ENCODE assay signal across 9 cellular contexts in the genomic region with DNA sequence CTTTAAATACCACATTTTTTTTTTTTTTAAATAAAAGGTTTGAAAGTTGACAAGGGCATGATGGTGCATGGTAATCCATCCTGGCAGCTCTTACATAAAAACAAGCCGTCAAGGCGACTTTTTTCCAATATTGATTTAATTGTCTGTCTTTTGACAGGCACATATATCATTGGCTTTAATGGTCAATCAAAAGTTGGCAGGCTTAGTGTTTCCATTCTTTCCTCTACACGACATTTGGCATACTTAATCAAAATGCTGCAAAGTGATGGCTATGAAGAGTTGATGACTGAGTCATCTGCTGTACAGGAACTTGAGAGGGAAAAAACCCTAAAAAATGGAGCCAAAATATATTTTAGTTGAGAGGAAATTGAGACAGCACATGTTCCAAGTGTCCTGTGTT. TPM values are rescaled to one million over a fixed set of nuclear protein-coding genes. Genes with fewer than 3 reads are reported as not detected.
DNase-seq lines count a peak whose midpoint lies in the region; ATAC-seq, FAIRE-seq and TF ChIP-seq lines count a peak whose summit lies in the region.
"Had no signal": no experiment of that assay in that cellular context is flagged by ENCODE, and none has a peak within 500 bp of the region (broad histone marks: within the 10 kb centered on the region; RNA-seq: fewer than 3 reads in every experiment).

No MANE protein-coding gene starts in this region.

- H3K9me3 Mint-ChIP-seq in CD4-positive, CD25-positive, alpha-beta regulatory T cell, result peaks cover 0 to 1% (median 0%) of the 10 kb centered on the region in 7 donors
- no peaks in the 10 kb centered on the region for H3K9me3 Mint-ChIP-seq in astrocyte (ENCODE audit: unreplicated experiment)

- BruUV-seq in OCI-LY7 (replicated peaks; lab: Mats Ljungman, UMichigan), result no TSS peak

- H3K79me2 ChIP-seq in astrocyte (ENCODE audit: insufficient read depth, low read length), result peaks cover 38% of the 10 kb centered on the region
- H3K79me2 ChIP-seq in OCI-LY7 (ENCODE audit: insufficient read depth, low read depth, low read length), result no peaks in the 10 kb centered on the region

- no peaks in the 10 kb centered on the region for H3K9me3 ChIP-seq in CD4-positive, CD25-positive, alpha-beta regulatory T cell (ENCODE audit: control insufficient read depth in 2 of 2, low read length in 2 of 2)
- H3K9me3 ChIP-seq in astrocyte (ENCODE audit: insufficient read depth, low read depth, low read length) (no peaks in the 10 kb centered on the region), muscle layer of colon (ENCODE audit: low read length) (no peaks in the 10 kb centered on the region), OCI-LY7 (ENCODE audit: low read length) (no peaks in the 10 kb centered on the region)

- H3K27me3 ChIP-seq in CD4-positive, CD25-positive, alpha-beta regulatory T cell (ENCODE audit: control insufficient read depth, insufficient read depth, low read length), result no peaks in the 10 kb centered on the region
- H3K27me3 ChIP-seq in astrocyte (ENCODE audit: insufficient read depth, low read length) (no peaks in the 10 kb centered on the region), muscle layer of colon (ENCODE audit: control insufficient read depth in 1 of 2, insufficient read depth in 2 of 2, low read length in 2 of 2) (no peaks in the 10 kb centered on the region)

- no peaks in the 10 kb centered on the region for H3K36me3 ChIP-seq in CD4-positive, CD25-positive, alpha-beta regulatory T cell (ENCODE audit: control insufficient read depth, insufficient read depth, low read length)
- no peaks in the 10 kb centered on the region for H3K36me3 ChIP-seq in astrocyte (ENCODE audit: insufficient read depth, low read length)
- no peaks in the 10 kb centered on the region for H3K36me3 ChIP-seq in muscle layer of colon (ENCODE audit: insufficient read depth, low read length)
- H3K36me3 ChIP-seq in OCI-LY7 (ENCODE audit: insufficient read depth, low read length), result no peaks in the 10 kb centered on the region

- H3K4me1 ChIP-seq in CD4-positive, CD25-positive, alpha-beta regulatory T cell (ENCODE audit: control insufficient read depth, insufficient read depth, low read length, poor library complexity, severe bottlenecking), result peaks cover 43% of the 10 kb centered on the region
- peaks cover 13% of the 10 kb centered on the region for H3K4me1 ChIP-seq in astrocyte (ENCODE audit: insufficient read depth, low read length)
- peaks cover 49% of the 10 kb centered on the region for H3K4me1 ChIP-seq in muscle layer of colon (ENCODE audit: insufficient read depth, low read length)
- H3K4me1 ChIP-seq in OCI-LY7 (ENCODE audit: insufficient read depth, low read length, poor library complexity, severe bottlenecking), result peaks cover 9% of the 10 kb centered on the region

- FAIRE-seq in astrocyte (lab: Jason Lieb, UNC), result peak; percentile 73

- peak overlapping the region in 3 of 4 donors; percentile 53 to 94 (median 89) for H3K4me3 Mint-ChIP-seq in CD4-positive, CD25-positive, alpha-beta regulatory T cell
- no peak overlapping the region for H3K4me3 Mint-ChIP-seq in astrocyte (ENCODE audit: unreplicated experiment)

- CTCF ChIA-PET in OCI-LY7 (lab: Charles Lee; ENCODE audit: unreplicated experiment), result no interaction called here

- intact Hi-C loops in OCI-LY7 (cut with micrococcal nuclease; ENCODE audit: unreplicated experiment), result loop anchor here (5.0 to 10.0 kb wide), 2 partner anchors 716 to 1281 kb away; a partner anchor contains a TSS

- TF ChIP-seq RAD21 in Ishikawa (IDR thresholded peaks at IDR 0.05; ENCODE audit: low read depth), result no peak

- peak overlapping the region; percentile 42 for H3K4me2 ChIP-seq in astrocyte (ENCODE audit: low read length)
- no peak overlapping the region for H3K4me2 ChIP-seq in OCI-LY7 (ENCODE audit: low read length)

- H3K4me3 ChIP-seq in CD4-positive, CD25-positive, alpha-beta regulatory T cell (ENCODE audit: low read depth, low read length), result peak overlapping the region; percentile 28
- H3K4me3 ChIP-seq in astrocyte (ENCODE audit: insufficient read depth, low read depth, low read length) (no peak overlapping the region), muscle layer of colon (ENCODE audit: low read depth in 1 of 2, low read length in 2 of 2) (peak overlapping the region in 1 of 2 donors; percentile 83), OCI-LY7 (ENCODE audit: low read depth, low read length, poor library complexity, severe bottlenecking) (no peak overlapping the region)

- peaks cover 36 to 69% (median 50%) of the 10 kb centered on the region in 4 donors for H3K4me1 Mint-ChIP-seq in CD4-positive, CD25-positive, alpha-beta regulatory T cell
- H3K4me1 Mint-ChIP-seq in astrocyte (ENCODE audit: low read depth, unreplicated experiment), result peaks cover 8% of the 10 kb centered on the region

- POLR2A ChIA-PET in OCI-LY7 (lab: Charles Lee), result no interaction called here

- TF ChIP-seq EP300 in Ishikawa (IDR thresholded peaks at IDR 0.05; ENCODE audit: borderline replicate concordance), result peak; percentile 72

- ATAC-seq in CD4-positive, CD25-positive, alpha-beta regulatory T cell (ENCODE audit: low read depth in 2 of 2), result no peak

- peaks cover 13% of the 10 kb centered on the region for H3K27me3 Mint-ChIP-seq in CD4-positive, CD25-positive, alpha-beta regulatory T cell
- peaks cover 8% of the 10 kb centered on the region for H3K27me3 Mint-ChIP-seq in astrocyte (ENCODE audit: low read depth, unreplicated experiment)

- H3K27ac ChIP-seq in CD4-positive, CD25-positive, alpha-beta regulatory T cell (ENCODE audit: insufficient read depth, low read length, poor library complexity, severe bottlenecking), result no peak overlapping the region
- no peak overlapping the region for H3K27ac ChIP-seq in astrocyte (ENCODE audit: low read depth, low read length)
- H3K27ac ChIP-seq in muscle layer of colon (ENCODE audit: low read depth, low read length), result peak overlapping the region; percentile 58
- H3K27ac ChIP-seq in OCI-LY7 (ENCODE audit: low read depth, low read length, poor library complexity, severe bottlenecking), result no peak overlapping the region

- H3K9ac ChIP-seq in astrocyte (ENCODE audit: low read length), result no peak overlapping the region
- peak overlapping the region; percentile 15 for H3K9ac ChIP-seq in muscle layer of colon (ENCODE audit: low read length)

- no peaks in the 10 kb centered on the region for H4K20me1 ChIP-seq in astrocyte (ENCODE audit: insufficient read depth, low read length)
- no peaks in the 10 kb centered on the region; the same call in 1 of the 2 replicates for H4K20me1 ChIP-seq in OCI-LY7 (ENCODE audit: insufficient read depth, low read length)

- TF ChIP-seq CTCF in astrocyte (IDR thresholded peaks at IDR 0.05; ENCODE audit: insufficient read depth, low read depth, low read length) (no peak), OCI-LY7 (conservative IDR thresholded peaks at IDR 0.05; ENCODE audit: low read length) (no peak)

- DNase-seq in CD4-positive, CD25-positive, alpha-beta regulatory T cell, result no peak
- peak; percentile 80 for DNase-seq in astrocyte (ENCODE audit: low read depth)
- no peak for DNase-seq in OCI-LY7 (ENCODE audit: low spot score)
- DNase-seq in GM19238 (ENCODE audit: insufficient read length, low spot score), result no peak
- no peak for DNase-seq in amniotic stem cell (lab: John Stamatoyannopoulos, UW)
- DNase-seq in NCI-H510A treated with DMSO at 0.1 percent for 48 hours (lab: John Stamatoyannopoulos, UW), result no peak
- DNase-seq: stimulated activated CD4-positive, alpha-beta T cell treated with anti-CD3 and anti-CD28 coated beads, Interleukin-15, amount 100 ng/mL, for 24 hours had no signal

- H3K27ac Mint-ChIP-seq in CD4-positive, CD25-positive, alpha-beta regulatory T cell, result peak overlapping the region in 1 of 3 donors; percentile 62
- no peak overlapping the region for H3K27ac Mint-ChIP-seq in astrocyte (ENCODE audit: unreplicated experiment)

- H3K9me2 ChIP-seq in OCI-LY7 (ENCODE audit: insufficient read depth, low read length), result no peaks in the 10 kb centered on the region

- no peak overlapping the region for H2AFZ ChIP-seq in astrocyte (ENCODE audit: low read depth, low read length)
- H2AFZ ChIP-seq in OCI-LY7 (ENCODE audit: low read length), result no peak overlapping the region

- H3K36me3 Mint-ChIP-seq in CD4-positive, CD25-positive, alpha-beta regulatory T cell, result no peaks in the 10 kb centered on the region
- no peaks in the 10 kb centered on the region for H3K36me3 Mint-ChIP-seq in astrocyte (ENCODE audit: low read depth, unreplicated experiment)

TF ChIP-seq in Ishikawa, 13 proteins besides CTCF, POLR2A, EP300 and RAD21 (continues in another document):
- TF ChIP-seq, protein P1, sequence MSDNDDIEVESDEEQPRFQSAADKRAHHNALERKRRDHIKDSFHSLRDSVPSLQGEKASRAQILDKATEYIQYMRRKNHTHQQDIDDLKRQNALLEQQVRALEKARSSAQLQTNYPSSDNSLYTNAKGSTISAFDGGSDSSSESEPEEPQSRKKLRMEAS (IDR thresholded peaks at IDR 0.05), result no peak
- TF ChIP-seq TCF12 (IDR thresholded peaks at IDR 0.05; ENCODE audit: low read depth) (peak; percentile 55), TAF1 (IDR thresholded peaks at IDR 0.05; ENCODE audit: low read depth) (no peak)

RNA-seq across cellular contexts. Expression of a gene that starts 3.0 kb away (rescaled TPM):
- 16.4 TPM for total RNA-seq in CD4-positive, CD25-positive, alpha-beta regulatory T cell
- polyA plus RNA-seq in CD4-positive, CD25-positive, alpha-beta regulatory T cell, result 1 to 10 TPM; 1.1 to 2.4 (median 1.4) TPM
- total RNA-seq in astrocyte (2.7 and 2.9 TPM in 2 replicates), OCI-LY7 (2022) (9.5 and 10.5 TPM in 2 replicates)
- 4.6 and 5.9 TPM in 2 replicates for total RNA-seq in OCI-LY7 (2014; rRNA removed; shearing (Covaris generic))

RNA-seq across cellular contexts. Expression of a gene that starts 4.7 kb away (rescaled TPM):
- 25.5 TPM for total RNA-seq in CD4-positive, CD25-positive, alpha-beta regulatory T cell
- 10 to 100 TPM; 18.6 to 33.3 (median 25.8) TPM for polyA plus RNA-seq in CD4-positive, CD25-positive, alpha-beta regulatory T cell
- total RNA-seq in astrocyte (8.4 and 12.7 TPM in 2 replicates), OCI-LY7 (2022) (14.9 and 16.6 TPM in 2 replicates)
- 1.8 and 3.0 TPM in 2 replicates for total RNA-seq in OCI-LY7 (2014; rRNA removed; shearing (Covaris generic))
